ENCODE assay signal across 9 cellular contexts in the genomic region with DNA sequence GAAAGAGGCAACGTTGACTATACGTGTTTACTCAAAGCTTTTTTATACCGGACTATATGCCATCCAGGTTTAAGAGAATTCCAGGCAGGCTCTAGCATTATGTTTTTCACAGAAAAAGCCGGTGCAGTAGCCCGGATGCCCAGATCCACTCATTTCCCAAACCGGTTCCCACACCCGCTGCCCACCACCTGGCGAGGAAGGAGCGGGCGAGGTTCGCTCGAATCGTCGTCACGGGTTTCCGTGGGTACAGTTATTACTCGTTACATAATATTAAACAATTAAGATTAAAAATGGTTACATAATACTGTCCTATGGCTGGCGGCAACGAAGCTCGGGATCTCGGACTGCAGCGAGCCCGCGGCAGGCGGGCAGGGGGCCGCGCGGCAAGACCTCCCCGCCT. TPM values are rescaled to one million over a fixed set of nuclear protein-coding genes. Genes with fewer than 3 reads are reported as not detected.
DNase-seq lines count a peak whose midpoint lies in the region; ATAC-seq and TF ChIP-seq lines count a peak whose summit lies in the region.
"Had no signal": no experiment of that assay in that cellular context is flagged by ENCODE, and none has a peak within 500 bp of the region (broad histone marks: within the 10 kb centered on the region; RNA-seq: fewer than 3 reads in every experiment).

No MANE protein-coding gene starts in this region.

- peaks cover 17% of the 10 kb centered on the region for H3K4me1 ChIP-seq in CD8-positive, alpha-beta T cell (ENCODE audit: insufficient read depth, low read length)
- no peaks in the 10 kb centered on the region for H3K4me1 ChIP-seq in ovary (ENCODE audit: insufficient read depth)
- peaks cover 0 to 45% of the 10 kb centered on the region in 2 donors for H3K4me1 ChIP-seq in adrenal gland (replicated peaks in 1 of 2)

- peaks cover 20% of the 10 kb centered on the region for H3K4me1 Mint-ChIP-seq in CD8-positive, alpha-beta T cell (ENCODE audit: low read depth)
- peaks cover 39% of the 10 kb centered on the region for H3K4me1 Mint-ChIP-seq in endothelial cell (ENCODE audit: unreplicated experiment)

- DNase-seq in CD8-positive, alpha-beta T cell, result no peak
- DNase-seq in NCI-H69 (lab: John Stamatoyannopoulos, UW) (peak; percentile 46), endothelial cell (ENCODE audit: low spot score) (no peak), ovary (no peak), adrenal gland (no peak), amniotic stem cell (lab: John Stamatoyannopoulos, UW) (no peak)
- DNase-seq: small intestine had no signal

- POLR2A ChIA-PET in CD8-positive, alpha-beta T cell (lab: Charles Lee), result no interaction called here

- H3K36me3 ChIP-seq in CD8-positive, alpha-beta T cell (ENCODE audit: insufficient read depth, low read length), result no peaks in the 10 kb centered on the region
- no peaks in the 10 kb centered on the region for H3K36me3 ChIP-seq in ovary
- no peaks in the 10 kb centered on the region for H3K36me3 ChIP-seq in adrenal gland (replicated peaks in 1 of 2)

- H3K36me3 Mint-ChIP-seq in CD8-positive, alpha-beta T cell, result no peaks in the 10 kb centered on the region
- H3K36me3 Mint-ChIP-seq in endothelial cell (ENCODE audit: low read depth, unreplicated experiment), result peaks cover 23% of the 10 kb centered on the region

- intact Hi-C loops in CD8-positive, alpha-beta T cell (cut with DNase I, micrococcal nuclease), result no loop called here
- intact Hi-C loops in ovary (cut with DNase I) (no loop called here), adrenal gland (cut with DNase I) (loop anchor here in 1 of 2 donors (10.0 kb wide), 1 partner anchor 283 kb away; no protein-coding TSS in a partner anchor)

- no peaks in the 10 kb centered on the region for H3K27me3 ChIP-seq in CD8-positive, alpha-beta T cell (ENCODE audit: insufficient read depth, low read length)
- H3K27me3 ChIP-seq in ovary (no peaks in the 10 kb centered on the region), adrenal gland (no peaks in the 10 kb centered on the region)

- no peak for ATAC-seq in CD8-positive, alpha-beta T cell
- ATAC-seq in HG03521 (IDR thresholded peaks at IDR 0.05; ENCODE audit: unreplicated experiment) (no peak), HG02798 (IDR thresholded peaks at IDR 0.05; ENCODE audit: poor library complexity, unreplicated experiment) (no peak)

- TF ChIP-seq POLR2A in ovary (IDR thresholded peaks at IDR 0.05) (no peak), adrenal gland (IDR thresholded peaks at IDR 0.05) (no peak)

- no peaks in the 10 kb centered on the region for H3K9me3 Mint-ChIP-seq in CD8-positive, alpha-beta T cell
- H3K9me3 Mint-ChIP-seq in endothelial cell (ENCODE audit: unreplicated experiment), result no peaks in the 10 kb centered on the region

- H3K27ac ChIP-seq in CD8-positive, alpha-beta T cell (ENCODE audit: low read depth, low read length), result no peak overlapping the region
- H3K27ac ChIP-seq in ovary (no peak overlapping the region), adrenal gland (peak overlapping the region in 1 of 5 donors; percentile 69)

- no peak for TF ChIP-seq CTCF in CD8-positive, alpha-beta T cell (IDR thresholded peaks at IDR 0.05)
- TF ChIP-seq CTCF in endothelial cell (IDR thresholded peaks at IDR 0.05; ENCODE audit: unreplicated experiment) (no peak), ovary (IDR thresholded peaks at IDR 0.05) (no peak), adrenal gland (IDR thresholded peaks at IDR 0.05) (no peak)

- H3K27me3 Mint-ChIP-seq in CD8-positive, alpha-beta T cell (ENCODE audit: low read depth), result peaks cover 32% of the 10 kb centered on the region
- H3K27me3 Mint-ChIP-seq in endothelial cell (ENCODE audit: unreplicated experiment), result peaks cover 4% of the 10 kb centered on the region

- no peaks in the 10 kb centered on the region for H3K9me3 ChIP-seq in CD8-positive, alpha-beta T cell (ENCODE audit: low read length)
- H3K9me3 ChIP-seq in ovary, result no peaks in the 10 kb centered on the region
- H3K9me3 ChIP-seq in adrenal gland (replicated peaks in 1 of 3), result no peaks in the 10 kb centered on the region

- H3K27ac Mint-ChIP-seq in CD8-positive, alpha-beta T cell, result no peak overlapping the region
- H3K27ac Mint-ChIP-seq in endothelial cell (ENCODE audit: unreplicated experiment), result no peak overlapping the region

- CTCF ChIA-PET in CD8-positive, alpha-beta T cell (lab: Charles Lee), result no interaction called here

- H3K4me3 Mint-ChIP-seq in CD8-positive, alpha-beta T cell, result peak overlapping the region; percentile 70
- peak overlapping the region; percentile 83 for H3K4me3 Mint-ChIP-seq in endothelial cell (ENCODE audit: unreplicated experiment)

- 51 to 66% (median 52%) methylated on average over 29 of the region's 29 CpGs for WGBS in ovary, 3 donors
- WGBS in adrenal gland, 4 donors, result 56 to 62% (median 59%) methylated on average over 29 of the region's 29 CpGs

- peak overlapping the region; percentile 31 for H3K4me3 ChIP-seq in CD8-positive, alpha-beta T cell (ENCODE audit: low read depth, low read length)
- H3K4me3 ChIP-seq in ovary, result peak overlapping the region; percentile 46
- H3K4me3 ChIP-seq in adrenal gland, result peak overlapping the region in 1 of 4 donors; percentile 58

- no peak for TF ChIP-seq EP300 in ovary (IDR thresholded peaks at IDR 0.05)

RNA-seq across cellular contexts. Expression of gene GRB10, which starts 0.8 kb away (rescaled TPM):
- 1 to 10 TPM; 2.6 to 2.9 TPM for total RNA-seq in CD8-positive, alpha-beta T cell
- total RNA-seq in endothelial cell (ENCODE audit: unreplicated experiment) (164 TPM), ovary (10 to 100 TPM; 17.5 to 93.3 (median 27.8) TPM), adrenal gland (100 to 1,000 TPM in 2 of 8 donors, 10 to 100 TPM in 6; 63.9 to 158 (median 77.6) TPM)
- polyA plus RNA-seq in ovary (10 to 100 TPM in 1 of 2 donors, 1 to 10 TPM in 1; 10.0 to 27.8 TPM), adrenal gland (10 to 100 TPM; 33.5 to 52.0 (median 45.3) TPM)

Comparison
In these comparisons a context has a peak if more than half of its experiments do, and no peak if none do; other contexts are left out.
1. RNA of gene GRB10, which starts 0.8 kb away (total RNA-seq): 164 TPM in endothelial cell (single experiment), 63.9 to 158 TPM in adrenal gland and 17.5 to 93.3 TPM in ovary; 2.6 to 2.9 TPM in CD8-positive, alpha-beta T cell; every median in the first group is over 4 times any median in the second.